Comparison of ENCODE assay signal across 8 cellular contexts in genomic region chr14:21748869-21749303, GRCh38.
DNase-seq lines count a peak whose midpoint lies in the region; ATAC-seq and TF ChIP-seq lines count a peak whose summit lies in the region.

No MANE protein-coding gene starts in this region.

- CTCF ChIA-PET in T-cell (lab: Charles Lee), result interaction anchor here in 1 of 2 donors (0.5 to 2.0 kb wide), 9 partner anchors 11 to 1014 kb away, joined by 3 to 7 read pairs (median 3); no protein-coding TSS in a partner anchor

- in situ Hi-C loops in ACHN (cut with HindIII; ENCODE audit: low pct_ligation_motif_present, low pct_unique_long_range_greater_than_20kb, low sequenced_read_pairs), result no loop called here

- no peaks in the 10 kb centered on the region for H3K9me3 ChIP-seq in body of pancreas

- no peak overlapping the region for H3K27ac ChIP-seq in body of pancreas

- H3K9me3 Mint-ChIP-seq in T-cell, result no peaks in the 10 kb centered on the region

- no peak for TF ChIP-seq POLR2A in body of pancreas (IDR thresholded peaks at IDR 0.05)

- no peaks in the 10 kb centered on the region for H3K4me1 ChIP-seq in body of pancreas

- intact Hi-C loops in body of pancreas (cut with DNase I), result no loop called here

- H3K36me3 Mint-ChIP-seq in T-cell, result no peaks in the 10 kb centered on the region

- POLR2A ChIA-PET in T-cell (lab: Charles Lee), result interaction anchor here in 1 of 2 donors (0.5 kb wide), 1 partner anchor 777 kb away, joined by 4 read pairs; no protein-coding TSS in a partner anchor

- H3K27me3 Mint-ChIP-seq in T-cell, result peaks cover 5 to 11% of the 10 kb centered on the region in 2 donors

- H3K27ac Mint-ChIP-seq in T-cell, result peak overlapping the region; percentile 13 to 36

- peak overlapping the region; percentile 59 to 67 (median 59) for H3K4me3 Mint-ChIP-seq in T-cell

- TF ChIP-seq CTCF in GM12874 (IDR thresholded peaks at IDR 0.05; ENCODE audit: insufficient read depth, low read depth, low read length), result peak; percentile 65
- TF ChIP-seq CTCF in LNCAP (IDR thresholded peaks at IDR 0.05), result peak; percentile 90
- peak; percentile 22 to 57 (median 42) for TF ChIP-seq CTCF in body of pancreas (IDR thresholded peaks at IDR 0.05)

- ATAC-seq in T-cell (replicated peaks in 1 of 4), result peak; percentile 82 to 89 (median 86)
- peak; percentile 67 for ATAC-seq in body of pancreas
- no peak for ATAC-seq in GM18873 (IDR thresholded peaks at IDR 0.05; ENCODE audit: low FRiP score, unreplicated experiment)

- peaks cover 7 to 10% (median 10%) of the 10 kb centered on the region in 3 donors for H3K4me1 Mint-ChIP-seq in T-cell

- H3K4me3 ChIP-seq in body of pancreas, result no peak overlapping the region

- no peaks in the 10 kb centered on the region for H3K36me3 ChIP-seq in body of pancreas (replicated peaks in 1 of 2; ENCODE audit: insufficient read depth in 1 of 2, low read depth in 2 of 2)

- H3K27me3 ChIP-seq in body of pancreas, result no peaks in the 10 kb centered on the region

- DNase-seq in ACHN (peak; percentile 38), T-cell (peak in 31 of 34 experiments; percentile 5 to 65 (median 43)), body of pancreas (peak; percentile 30 to 59 (median 38)), kidney glomerular epithelial cell (lab: John Stamatoyannopoulos, UW) (peak; percentile 33)
- DNase-seq in stimulated activated CD8-positive, alpha-beta memory T cell treated with anti-CD3 and anti-CD28 coated beads, Interleukin-15, amount 100 ng/mL, for 48 hours (ENCODE audit: low read depth in 2 of 2), result peak; percentile 16 to 26

- 14 to 16% methylated on average over 5 of the region's 5 CpGs for WGBS in body of pancreas, 2 donors
